In the genomic region with DNA sequence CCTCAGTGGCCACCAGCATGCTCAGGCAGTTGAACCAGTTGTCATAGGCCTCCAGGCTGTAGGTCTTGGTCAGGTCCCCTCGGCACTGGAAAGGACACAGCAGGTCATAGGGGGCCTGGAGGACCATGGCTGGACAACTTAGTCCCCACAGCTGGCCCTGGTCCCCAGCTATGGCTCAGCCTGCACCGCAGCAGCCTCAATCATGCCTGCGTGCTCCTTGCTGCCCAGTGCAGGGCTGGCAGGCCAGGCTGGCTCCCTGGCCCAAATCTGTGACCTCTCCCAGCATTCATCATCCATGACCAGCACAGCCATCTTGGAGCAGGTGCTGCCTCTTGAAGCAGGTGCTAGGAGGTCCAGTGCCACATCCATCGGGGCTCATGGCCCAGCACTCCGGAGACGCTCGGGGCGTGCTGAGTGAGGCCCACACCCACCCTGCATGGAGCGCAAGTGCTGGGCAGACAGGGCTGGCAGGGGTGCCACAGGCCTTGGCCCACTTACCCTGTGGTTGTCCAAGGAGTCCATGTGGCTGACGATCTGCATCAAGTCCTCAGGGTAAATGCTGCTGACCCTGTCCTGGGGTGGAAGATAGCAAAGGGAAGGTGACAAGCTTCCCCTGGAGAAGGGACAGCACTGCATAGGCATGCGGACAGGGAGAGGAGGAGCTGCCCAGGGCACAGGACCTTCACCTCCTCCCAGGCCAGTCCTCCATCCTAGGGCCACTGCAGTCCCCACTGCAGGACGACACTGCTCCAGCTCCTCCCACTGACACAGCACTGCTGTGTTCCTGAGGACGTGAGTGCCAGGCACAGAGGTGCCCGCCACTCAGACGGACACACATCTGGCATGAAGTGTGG, we compare ENCODE assay signal across 22 cellular contexts.
DNase-seq lines count a peak whose midpoint lies in the region; ATAC-seq and TF ChIP-seq lines count a peak whose summit lies in the region.
"Had no signal": no experiment of that assay in that cellular context is flagged by ENCODE, and none has a peak within 500 bp of the region (broad histone marks: within the 10 kb centered on the region; RNA-seq: fewer than 3 reads in every experiment).

No MANE protein-coding gene starts in this region.

- H3K4me1 Mint-ChIP-seq in activated CD4-positive, alpha-beta T cell treated with anti-CD3 and anti-CD28 coated beads, Interleukin-2, amount 10 ng/mL, durations not matched to agents 7 days and 5 days: peaks cover 6% of the 10 kb centered on the region

- POLR2A ChIA-PET in activated CD4-positive, alpha-beta T cell treated with anti-CD3 and anti-CD28 coated beads, Interleukin-2, amount 10 ng/mL, durations not matched to agents 7 days and 5 days (lab: Charles Lee): no interaction called here

- intact Hi-C loops in tibial artery (cut with DNase I; ENCODE audit: low total_unique reads): no loop called here

- H3K27ac Mint-ChIP-seq in activated CD4-positive, alpha-beta T cell treated with anti-CD3 and anti-CD28 coated beads, Interleukin-2, amount 10 ng/mL, durations not matched to agents 7 days and 5 days: no peak overlapping the region
- H3K27ac Mint-ChIP-seq: activated naive CD8-positive, alpha-beta T cell had no signal

- H3K9me3 Mint-ChIP-seq in activated CD4-positive, alpha-beta T cell treated with anti-CD3 and anti-CD28 coated beads, Interleukin-2, amount 10 ng/mL, durations not matched to agents 7 days and 5 days: no peaks in the 10 kb centered on the region
- H3K9me3 Mint-ChIP-seq: activated T-cell treated with anti-CD3 and anti-CD28 coated beads, Interleukin-2, amount 50 U/mL, for 4 hours had no signal

- peaks cover 38% of the 10 kb centered on the region for H3K36me3 ChIP-seq in H7 (replicated peaks; ENCODE audit: control insufficient read depth, insufficient read depth, low read length)
- H3K36me3 ChIP-seq in tibial artery: peaks cover 0 to 27% (median 0%) of the 10 kb centered on the region in 3 donors

- H3K27me3 ChIP-seq in H7 (ENCODE audit: control insufficient read depth, insufficient read depth, low read length) (no peaks in the 10 kb centered on the region), tibial artery (peaks cover 0 to 25% of the 10 kb centered on the region in 2 donors)
- H3K27me3 ChIP-seq: body of pancreas, foreskin keratinocyte, left lung had no signal

- H3K27me3 Mint-ChIP-seq in activated CD4-positive, alpha-beta T cell treated with anti-CD3 and anti-CD28 coated beads, Interleukin-2, amount 10 ng/mL, durations not matched to agents 7 days and 5 days: no peaks in the 10 kb centered on the region
- H3K27me3 Mint-ChIP-seq: activated naive CD8-positive, alpha-beta T cell had no signal

- no peak overlapping the region for H3K27ac ChIP-seq in tibial artery
- H3K27ac ChIP-seq: body of pancreas, foreskin keratinocyte, left lung, PC-9 had no signal

- no peaks in the 10 kb centered on the region for H3K36me3 Mint-ChIP-seq in activated CD4-positive, alpha-beta T cell treated with anti-CD3 and anti-CD28 coated beads, Interleukin-2, amount 10 ng/mL, durations not matched to agents 7 days and 5 days (ENCODE audit: low read depth)
- H3K36me3 Mint-ChIP-seq: activated naive CD8-positive, alpha-beta T cell had no signal

- ATAC-seq in left lobe of liver (no peak), HG03460 (IDR thresholded peaks at IDR 0.05; ENCODE audit: unreplicated experiment) (no peak)
- ATAC-seq: activated T-cell treated with anti-CD3 and anti-CD28 coated beads, Interleukin-2, amount 50 U/mL, for 4 hours; body of pancreas; foreskin keratinocyte; GM12878; left lung had no signal

- no peaks in the 10 kb centered on the region for H3K9me3 ChIP-seq in tibial artery
- H3K9me3 ChIP-seq: body of pancreas, left lung had no signal

- peak; percentile 4 for DNase-seq in activated CD4-positive, alpha-beta T cell treated with anti-CD3 and anti-CD28 coated beads, Interleukin-2, amount 10 ng/mL, durations not matched to agents 7 days and 5 days
- no peak for DNase-seq in activated CD4-positive, alpha-beta T cell treated with anti-CD3 and anti-CD28 coated beads, Interleukin-2, amount 50 U/mL, for 4 hours
- DNase-seq in H7 (peak; percentile 18), left lobe of liver (ENCODE audit: low spot score) (peak; percentile 40), tibial artery (peak; percentile 16 to 59), NCI-H526 treated with DMSO at 0.1 percent for 48 hours (lab: John Stamatoyannopoulos, UW) (no peak), globus pallidus (ENCODE audit: low spot score) (no peak)
- DNase-seq: activated CD4-positive, alpha-beta T cell treated with anti-CD3 and anti-CD28 coated beads for 48 hours; activated T-cell treated with anti-CD3 and anti-CD28 coated beads, Interleukin-2, amount 50 U/mL, for 4 hours; C1 segment of cervical spinal cord; foreskin keratinocyte; GDM1; left lung; NCI-H1105; NCI-H2171; NCI-H774; PC-9; stimulated activated CD4-positive, alpha-beta T cell treated with anti-CD3 and anti-CD28 coated beads, Interleukin-2, amount 100 ng/mL, for 24 hours had no signal

- CTCF ChIA-PET in activated CD4-positive, alpha-beta T cell treated with anti-CD3 and anti-CD28 coated beads, Interleukin-2, amount 10 ng/mL, durations not matched to agents 7 days and 5 days (lab: Charles Lee): no interaction called here

- no peak overlapping the region for H3K4me3 ChIP-seq in H7 (ENCODE audit: insufficient read depth, low read depth, low read length)
- no peak overlapping the region for H3K4me3 ChIP-seq in tibial artery
- H3K4me3 ChIP-seq: body of pancreas, GM12878, left lung, PC-9 had no signal

- TF ChIP-seq CTCF in tibial artery (IDR thresholded peaks at IDR 0.05): no peak

- no peak overlapping the region for H3K4me3 Mint-ChIP-seq in activated CD4-positive, alpha-beta T cell treated with anti-CD3 and anti-CD28 coated beads, Interleukin-2, amount 10 ng/mL, durations not matched to agents 7 days and 5 days
- H3K4me3 Mint-ChIP-seq: activated naive CD8-positive, alpha-beta T cell; activated T-cell treated with anti-CD3 and anti-CD28 coated beads, Interleukin-2, amount 50 U/mL, for 4 hours had no signal

- H3K4me1 ChIP-seq in tibial artery: peaks cover 0 to 18% (median 11%) of the 10 kb centered on the region in 4 donors
- H3K4me1 ChIP-seq: foreskin keratinocyte had no signal

Comparison
In these comparisons a context has a peak if more than half of its experiments do, and no peak if none do; other contexts are left out.
1. DNase-seq: peak in activated CD4-positive, alpha-beta T cell treated with anti-CD3 and anti-CD28 coated beads, Interleukin-2, amount 10 ng/mL, durations not matched to agents 7 days and 5 days (single experiment), H7 (single experiment), left lobe of liver (single experiment) and tibial artery (2 of 2); none in activated CD4-positive, alpha-beta T cell treated with anti-CD3 and anti-CD28 coated beads, Interleukin-2, amount 50 U/mL, for 4 hours (0 of 2), NCI-H526 treated with DMSO at 0.1 percent for 48 hours (single experiment) and globus pallidus (single experiment).